ENCODE assay signal across 25 cellular contexts in genomic region chr1:185068362-185068761, GRCh38.
"Had no signal": no experiment of that assay in that cellular context is flagged by ENCODE, and none has a peak within 500 bp of the region (broad histone marks: within the 10 kb centered on the region; RNA-seq: fewer than 3 reads in every experiment).

No MANE protein-coding gene starts in this region.

- H3K9me3 Mint-ChIP-seq: activated T-helper 2 cell treated with anti-CD3 and anti-CD28 coated beads, Interferon-gamma antibody, Interleukin-2, Interleukin-4, amounts not matched to agents 10 μg/mL and 5 μg/mL and 100 μg/mL, durations not matched to agents 14 hours and 24 hours and 36 hours; T-helper 1 cell treated with Interleukin-12 subunit alpha and Interleukin-12 subunit beta and Interleukin-4 antibody, amounts not matched to agents 30 μg/mL and 1 μg/mL, for 36 hours had no signal

- H3K27ac ChIP-seq: epithelial cell of prostate, gastroesophageal sphincter, heart left ventricle, lower lobe of right lung, sigmoid colon, upper lobe of right lung, VCaP had no signal

- ATAC-seq: gastroesophageal sphincter; left colon; lower lobe of right lung; naive thymus-derived CD4-positive, alpha-beta T cell; upper lobe of right lung had no signal

- H3K27me3 Mint-ChIP-seq: activated naive CD8-positive, alpha-beta T cell treated with anti-CD3 and anti-CD28 coated beads for 36 hours; activated T-cell treated with anti-CD3 and anti-CD28 coated beads, Interleukin-2, amount 50 U/mL, for 24 hours; naive thymus-derived CD4-positive, alpha-beta T cell had no signal

- H3K4me3 ChIP-seq: gastroesophageal sphincter, heart left ventricle, lower lobe of right lung, sigmoid colon, smooth muscle cell, upper lobe of right lung had no signal

- H3K4me1 Mint-ChIP-seq: neural crest cell had no signal

- H3K27me3 ChIP-seq: gastroesophageal sphincter, heart left ventricle, sigmoid colon, upper lobe of right lung had no signal

- DNase-seq: activated CD4-positive, CD25-positive, alpha-beta regulatory T cell treated with anti-CD3 and anti-CD28 coated beads, Interleukin-2, amount 50 U/mL, for 72 hours; activated naive CD4-positive, alpha-beta T cell; activated naive CD8-positive, alpha-beta T cell treated with anti-CD3 and anti-CD28 coated beads for 36 hours; activated T-cell treated with anti-CD3 and anti-CD28 coated beads, Interleukin-2, amount 50 U/mL, for 24 hours; cortex of kidney; heart left ventricle; left colon; lower lobe of right lung; naive thymus-derived CD4-positive, alpha-beta T cell; posterior cingulate gyrus; sigmoid colon; stimulated activated CD4-positive, alpha-beta T cell treated with anti-CD3 and anti-CD28 coated beads, Interleukin-2, amount 100 ng/mL, for 48 hours; stimulated activated CD8-positive, alpha-beta memory T cell treated with anti-CD3 and anti-CD28 coated beads, Interleukin-4, amount 100 ng/mL, for 48 hours; stimulated activated naive CD4-positive, alpha-beta T cell treated with Interleukin-2 at 50 U/mL for 16 hours; upper lobe of right lung had no signal

- H3K4me3 Mint-ChIP-seq: activated naive CD8-positive, alpha-beta T cell treated with anti-CD3 and anti-CD28 coated beads for 36 hours; activated T-cell treated with anti-CD3 and anti-CD28 coated beads, Interleukin-2, amount 50 U/mL, for 24 hours; naive thymus-derived CD4-positive, alpha-beta T cell; neural crest cell; T-helper 1 cell treated with Interleukin-12 subunit alpha and Interleukin-12 subunit beta and Interleukin-4 antibody, amounts not matched to agents 30 μg/mL and 1 μg/mL, for 36 hours had no signal

- H3K27ac Mint-ChIP-seq: activated naive CD8-positive, alpha-beta T cell treated with anti-CD3 and anti-CD28 coated beads for 36 hours; activated T-cell treated with anti-CD3 and anti-CD28 coated beads, Interleukin-2, amount 50 U/mL, for 24 hours; activated T-helper 2 cell treated with anti-CD3 and anti-CD28 coated beads, Interferon-gamma antibody, Interleukin-2, Interleukin-4, amounts not matched to agents 10 μg/mL and 5 μg/mL and 100 μg/mL, durations not matched to agents 14 hours and 24 hours and 36 hours; T-helper 1 cell treated with Interleukin-12 subunit alpha and Interleukin-12 subunit beta and Interleukin-4 antibody, amounts not matched to agents 30 μg/mL and 1 μg/mL, for 36 hours had no signal

- H3K36me3 ChIP-seq: heart left ventricle, lower lobe of right lung, sigmoid colon, upper lobe of right lung had no signal

- H3K4me2 ChIP-seq: smooth muscle cell had no signal

- FAIRE-seq: astrocyte, bronchial epithelial cell, islet of Langerhans had no signal

- H3K4me1 ChIP-seq: upper lobe of right lung had no signal

- H3K9me3 ChIP-seq: gastroesophageal sphincter, lower lobe of right lung, sigmoid colon, upper lobe of right lung had no signal
